Comparison of ENCODE assay signal across 16 cellular contexts in genomic region chr1:191585095-191585494, GRCh38.
A peak's percentile ranks its signal among the peaks of the same experiment; 100 is the strongest.
DNase-seq lines count a peak whose midpoint lies in the region; ATAC-seq and TF ChIP-seq lines count a peak whose summit lies in the region.
"Had no signal": no experiment of that assay in that cellular context is flagged by ENCODE, and none has a peak within 500 bp of the region (broad histone marks: within the 10 kb centered on the region; RNA-seq: fewer than 3 reads in every experiment).

No MANE protein-coding gene starts in this region.

- H3K4me3 ChIP-seq in endodermal cell (ENCODE audit: low read length) = peak overlapping the region; percentile 37
- H3K4me3 ChIP-seq: GM23248 had no signal

- WGBS in endodermal cell (ENCODE audit: insufficient coverage in 1 of 2, insufficient read length in 1 of 2), 2 experiments = 89 to 100% methylated on average over 1 to 2 of the region's 2 CpGs

- peaks cover 16% of the 10 kb centered on the region for H3K4me1 Mint-ChIP-seq in endodermal cell
- H3K4me1 Mint-ChIP-seq: CD4-positive, alpha-beta memory T cell had no signal

- H3K4me3 Mint-ChIP-seq in endodermal cell = no peak overlapping the region
- H3K4me3 Mint-ChIP-seq: CD4-positive, alpha-beta memory T cell had no signal

- H3K36me3 Mint-ChIP-seq in endodermal cell (ENCODE audit: low read depth) = peaks cover 15% of the 10 kb centered on the region
- H3K36me3 Mint-ChIP-seq: CD4-positive, alpha-beta memory T cell had no signal

- TF ChIP-seq CTCF in endodermal cell (conservative IDR thresholded peaks at IDR 0.05) = no peak
- no peak for TF ChIP-seq CTCF in GM13976 (IDR thresholded peaks at IDR 0.05; ENCODE audit: borderline replicate concordance, control extremely low read depth, extremely low read depth, insufficient read depth, missing control alignments)

- H3K27me3 ChIP-seq in endodermal cell (ENCODE audit: control insufficient read depth, insufficient read depth, low read length, poor library complexity, severe bottlenecking) = no peaks in the 10 kb centered on the region

- H3K36me3 ChIP-seq in endodermal cell (ENCODE audit: control insufficient read depth, insufficient read depth, low read length) = no peaks in the 10 kb centered on the region

- H3K27ac Mint-ChIP-seq in endodermal cell = no peak overlapping the region
- H3K27ac Mint-ChIP-seq: CD4-positive, alpha-beta memory T cell had no signal

- in situ Hi-C loops in GM13976 (cut with MboI; ENCODE audit: low sequenced_read_pairs, unreplicated experiment) = no loop called here

- H3K27ac ChIP-seq in endodermal cell (ENCODE audit: low read depth, low read length) = no peak overlapping the region
- H3K27ac ChIP-seq: GM23248 had no signal

- H3K27me3 Mint-ChIP-seq in endodermal cell (ENCODE audit: insufficient read depth) = no peaks in the 10 kb centered on the region

- peaks cover 34% of the 10 kb centered on the region for H3K9me3 Mint-ChIP-seq in endodermal cell

- ATAC-seq in GM18511 (IDR thresholded peaks at IDR 0.05; ENCODE audit: unreplicated experiment) (peak; percentile 35), HG02938 (IDR thresholded peaks at IDR 0.05; ENCODE audit: unreplicated experiment) (peak; percentile 43)

- peaks cover 52% of the 10 kb centered on the region for H3K9me3 ChIP-seq in endodermal cell (ENCODE audit: control insufficient read depth, low read length)

- peaks cover 3% of the 10 kb centered on the region for H3K4me1 ChIP-seq in endodermal cell (ENCODE audit: control insufficient read depth, insufficient read depth, low read length)

- no peak for DNase-seq in endodermal cell
- DNase-seq in LoVo (ENCODE audit: low spot score) = no peak
- DNase-seq in GM13976 (ENCODE audit: low spot score) = no peak
- DNase-seq in DMS 273 treated with DMSO at 0.1 percent for 48 hours (lab: John Stamatoyannopoulos, UW) = no peak
- DNase-seq: 8988T; C1 segment of cervical spinal cord; Calu3; CD4-positive, alpha-beta memory T cell; COR-L47; DMS79 treated with DMSO at 0.1 percent for 48 hours; GF-D8; GM23248; H7; HCEC 1CT had no signal

- H3K9ac ChIP-seq in endodermal cell (ENCODE audit: extremely low read depth, low read length, poor library complexity, severe bottlenecking) = no peak overlapping the region
- H3K9ac ChIP-seq: GM23248 had no signal
